ENCODE assay signal across 8 cellular contexts in the genomic region with DNA sequence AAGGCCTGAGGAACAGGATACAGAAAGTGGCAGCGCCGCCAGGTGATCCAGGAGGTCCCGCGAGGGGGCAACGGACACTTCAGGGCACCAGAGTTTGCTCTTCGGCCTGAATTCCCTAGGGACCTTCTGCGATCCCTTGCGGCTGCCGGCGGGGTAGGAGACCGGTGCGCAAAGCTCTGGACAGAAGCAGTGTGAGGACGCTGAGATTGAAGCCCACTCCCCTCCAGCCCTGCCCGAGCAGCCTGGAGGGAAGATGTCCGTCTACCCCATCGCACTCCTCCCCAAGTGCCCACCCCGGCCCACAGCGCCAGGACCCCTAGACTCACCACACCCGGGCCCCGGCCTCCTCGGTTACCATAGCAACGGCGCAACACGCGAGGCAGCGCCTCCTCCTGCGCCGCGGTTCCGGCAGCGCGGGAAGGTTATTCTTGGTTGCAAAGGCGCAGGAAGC. TPM values are rescaled to one million over a fixed set of nuclear protein-coding genes. Genes with fewer than 3 reads are reported as not detected.
A peak's percentile ranks its signal among the peaks of the same experiment; 100 is the strongest.
DNase-seq lines count a peak whose midpoint lies in the region; ATAC-seq and TF ChIP-seq lines count a peak whose summit lies in the region.

Gene ANKRD45, minus strand, starts transcription at position 361 of the 451 bp plus-strand sequence. CDS start 10,433 bp downstream, outside the sequence.

- H3K27me3 ChIP-seq in PC-3 (ENCODE audit: low read length), result no peaks in the 10 kb centered on the region

- no peaks in the 10 kb centered on the region for H3K36me3 ChIP-seq in PC-3 (ENCODE audit: low read depth, low read length)

- H4K20me1 ChIP-seq in PC-3 (ENCODE audit: low read length), result no peaks in the 10 kb centered on the region

- in situ Hi-C loops in G401 (cut with HindIII; ENCODE audit: low sequenced_read_pairs), result no loop called here

- no peaks in the 10 kb centered on the region for H3K9me2 ChIP-seq in PC-3 (replicated peaks; ENCODE audit: low read length)

- H3K4me1 Mint-ChIP-seq in chondrocyte (ENCODE audit: low read depth), result no peaks in the 10 kb centered on the region

- CTCF ChIA-PET in PC-3 (lab: Charles Lee), result no interaction called here

- no peaks in the 10 kb centered on the region for H3K9me3 Mint-ChIP-seq in chondrocyte (ENCODE audit: low read depth)

- H2AFZ ChIP-seq in PC-3 (ENCODE audit: low read length), result no peak within 1 kb of the TSS

- H3K9ac ChIP-seq in PC-3 (ENCODE audit: low read length), result no peak within 1 kb of the TSS

- no TSS peak for BruUV-seq in PC-3 (replicated peaks; lab: Mats Ljungman, UMichigan)

- no peak within 1 kb of the TSS for H3K4me2 ChIP-seq in PC-3 (ENCODE audit: low read length)

- intact Hi-C loops in PC-3 (cut with micrococcal nuclease), result no loop called here

- no peaks in the 10 kb centered on the region for H3K27me3 Mint-ChIP-seq in chondrocyte (ENCODE audit: low read depth)

- H3K4me1 ChIP-seq in PC-3 (ENCODE audit: insufficient read depth, low read length), result peaks cover 10% of the 10 kb centered on the region

- no peak within 1 kb of the TSS for H3K27ac ChIP-seq in PC-3 (ENCODE audit: low read length)

- H3K36me3 Mint-ChIP-seq in chondrocyte (ENCODE audit: low read depth), result peaks cover 2% of the 10 kb centered on the region

- H3K4me3 Mint-ChIP-seq in chondrocyte (ENCODE audit: unreplicated experiment), result peak within 1 kb of the TSS; percentile 63

- DNase-seq in G401 (ENCODE audit: low spot score), result peak; percentile 7
- DNase-seq in NCI-H526 (lab: John Stamatoyannopoulos, UW), result peak; percentile 72 to 93
- DNase-seq in chondrocyte (ENCODE audit: low spot score), result peak; percentile 90
- peak; percentile 57 for DNase-seq in kidney tubule cell (ENCODE audit: low spot score)
- DNase-seq in stromal cell of bone marrow (ENCODE audit: low read depth), result peak; percentile 6
- no peak for DNase-seq in NCI-H748 (lab: John Stamatoyannopoulos, UW; ENCODE audit: unreplicated experiment)
- no peak for DNase-seq in PC-3

- no peaks in the 10 kb centered on the region for H3K79me2 ChIP-seq in PC-3 (ENCODE audit: low read length)

- ATAC-seq in HG02642 (IDR thresholded peaks at IDR 0.05; ENCODE audit: poor library complexity, unreplicated experiment) (no peak), PC-3 (no peak)

- peak within 1 kb of the TSS; percentile 19 for H3K27ac Mint-ChIP-seq in chondrocyte (ENCODE audit: unreplicated experiment)

- H3F3A ChIP-seq in PC-3 (ENCODE audit: low read length, unreplicated experiment), result no peaks in the 10 kb centered on the region

- POLR2A ChIA-PET in PC-3 (lab: Charles Lee; ENCODE audit: unreplicated experiment), result no interaction called here

- TF ChIP-seq CTCF in chondrocyte (IDR thresholded peaks at IDR 0.05), result no peak
- TF ChIP-seq CTCF in PC-3 (conservative IDR thresholded peaks at IDR 0.05; ENCODE audit: low read depth, low read length), result no peak

- no peaks in the 10 kb centered on the region for H3K9me3 ChIP-seq in PC-3 (ENCODE audit: low read length)

- no peak within 1 kb of the TSS for H3K4me3 ChIP-seq in PC-3 (ENCODE audit: low read length)

RNA-seq across cellular contexts. Expression of gene ANKRD45, which starts in this region (rescaled TPM):
- 0.68 and 0.85 TPM in 2 replicates for total RNA-seq in G401 (2014; rRNA removed; shearing (Covaris generic))
- 0.39 TPM in 1 of 3 replicates, not detected in the others for total RNA-seq in chondrocyte
- not detected in 2 replicates for total RNA-seq in PC-3 (2014; rRNA removed)

Comparison
In these comparisons a context has a peak if more than half of its experiments do, and no peak if none do; other contexts are left out.
1. Peak in DNase-seq in G401; RNA of the gene not detected or under 1 TPM.
2. Peak in DNase-seq in chondrocyte; RNA of the gene not detected or under 1 TPM.
3. DNase-seq: peak in NCI-H526 (2 of 2), kidney tubule cell (single experiment) and stromal cell of bone marrow (single experiment); none in NCI-H748 (single experiment) and PC-3 (single experiment).